ENCODE assay signal across 15 cellular contexts in the genomic region with DNA sequence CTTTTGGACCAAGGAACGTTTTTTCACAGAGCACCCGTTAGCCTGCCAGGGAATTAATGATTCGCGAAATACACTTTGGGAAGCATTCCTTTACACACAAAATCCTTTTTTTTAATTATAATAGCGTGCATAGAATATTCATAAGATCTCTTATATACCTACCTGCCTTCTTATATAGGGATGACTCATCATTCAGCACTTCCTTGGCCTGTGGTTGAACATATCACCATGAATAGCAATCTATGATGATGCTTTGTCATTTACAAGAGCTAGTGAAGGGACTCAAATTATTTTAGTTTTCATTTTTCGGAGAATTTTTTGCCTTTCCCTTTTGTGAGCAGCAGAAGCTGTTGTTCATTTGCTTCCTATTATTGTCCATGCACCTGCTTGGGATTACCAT.
DNase-seq lines count a peak whose midpoint lies in the region; ATAC-seq, FAIRE-seq and TF ChIP-seq lines count a peak whose summit lies in the region.
"Had no signal": no experiment of that assay in that cellular context is flagged by ENCODE, and none has a peak within 500 bp of the region (broad histone marks: within the 10 kb centered on the region; RNA-seq: fewer than 3 reads in every experiment).

No MANE protein-coding gene starts in this region.

- H3K27ac ChIP-seq in A549, result no peak overlapping the region
- H3K27ac ChIP-seq: BLaER1 had no signal

- H3K9me3 Mint-ChIP-seq in activated T-helper 17 cell treated with anti-CD3 and anti-CD28 coated beads, Interleukin-2, amount 50 U/mL, for 72 hours, result peaks cover 6% of the 10 kb centered on the region
- H3K9me3 Mint-ChIP-seq in memory B cell, result peaks cover 8% of the 10 kb centered on the region

- peaks cover 7% of the 10 kb centered on the region for H3K4me1 Mint-ChIP-seq in activated T-helper 17 cell treated with anti-CD3 and anti-CD28 coated beads, Interleukin-2, amount 50 U/mL, for 72 hours
- peaks cover 11% of the 10 kb centered on the region for H3K4me1 Mint-ChIP-seq in memory B cell

- no peak overlapping the region for H3K4me3 Mint-ChIP-seq in activated T-helper 17 cell treated with anti-CD3 and anti-CD28 coated beads, Interleukin-2, amount 50 U/mL, for 72 hours
- no peak overlapping the region for H3K4me3 Mint-ChIP-seq in memory B cell

- no peak for FAIRE-seq in A549 (lab: Jason Lieb, UNC)
- FAIRE-seq: HepG2 had no signal

- CTCF ChIA-PET in A549 (lab: Yijun Ruan, JAX), result interaction anchor here (1.0 to 1.9 kb wide), 3 partner anchors 76 to 174 kb away, joined by 4 to 6 read pairs (median 4); partner anchors contain the start of gene SLC29A3

- H3K4me3 ChIP-seq in A549, result no peak overlapping the region
- H3K4me3 ChIP-seq: BLaER1 had no signal

- TF ChIP-seq RAD21 in A549 (conservative IDR thresholded peaks at IDR 0.05 in 1 of 2, IDR thresholded peaks at IDR 0.05 in 1 of 2), result no peak

- POLR2A ChIA-PET in A549 (lab: Yijun Ruan, JAX), result no interaction called here

- H3K4me2 ChIP-seq in A549, result no peak overlapping the region
- H3K4me2 ChIP-seq: BLaER1 had no signal

- peaks cover 4% of the 10 kb centered on the region for H3K27me3 Mint-ChIP-seq in activated T-helper 17 cell treated with anti-CD3 and anti-CD28 coated beads, Interleukin-2, amount 50 U/mL, for 72 hours
- H3K27me3 Mint-ChIP-seq in memory B cell, result peaks cover 3% of the 10 kb centered on the region

- H3K4me1 ChIP-seq in A549, result no peaks in the 10 kb centered on the region

- TF ChIP-seq CTCF in A549 (IDR thresholded peaks at IDR 0.05), result no peak

- no peaks in the 10 kb centered on the region for H3K36me3 Mint-ChIP-seq in activated T-helper 17 cell treated with anti-CD3 and anti-CD28 coated beads, Interleukin-2, amount 50 U/mL, for 72 hours (ENCODE audit: low read depth)
- no peaks in the 10 kb centered on the region for H3K36me3 Mint-ChIP-seq in memory B cell

- no peak overlapping the region for H3K27ac Mint-ChIP-seq in activated T-helper 17 cell treated with anti-CD3 and anti-CD28 coated beads, Interleukin-2, amount 50 U/mL, for 72 hours
- H3K27ac Mint-ChIP-seq in memory B cell, result peak overlapping the region; percentile 84

- H3K9me3 ChIP-seq in A549, result peaks cover 10% of the 10 kb centered on the region; the same call in 2 of the 3 replicates

- TF ChIP-seq EP300 in A549 (IDR thresholded peaks at IDR 0.05), result no peak

- ATAC-seq in A549 (no peak), memory B cell (ENCODE audit: low read depth) (no peak)
- ATAC-seq in activated T-helper 17 cell treated with anti-CD3 and anti-CD28 coated beads, Interleukin-2, amount 50 U/mL, for 72 hours (replicated peaks), result peak; percentile 79
- ATAC-seq: HepG2 had no signal

- no peak for TF ChIP-seq POLR2A in A549 (IDR thresholded peaks at IDR 0.05; ENCODE audit: low read length)

- DNase-seq in A172 (ENCODE audit: low spot score), result peak; percentile 31
- DNase-seq in A549 (ENCODE audit: low read depth in 1 of 2, low spot score in 1 of 2), result no peak
- no peak for DNase-seq in memory B cell (ENCODE audit: low spot score in 2 of 2)
- no peak for DNase-seq in SIG-M5 treated with dmso at 0.1 percent for 504 hours (lab: John Stamatoyannopoulos, UW; ENCODE audit: unreplicated experiment)
- DNase-seq in NCI-H1092 (lab: John Stamatoyannopoulos, UW), result no peak
- DNase-seq in OCI-M1 (lab: John Stamatoyannopoulos, UW), result no peak
- DNase-seq: DMS 273 treated with DMSO at 0.1 percent for 48 hours, H7, NCI-H1417 treated with DMSO at 0.1 percent for 48 hours, NCI-H2029, NCI-H2171 treated with DMSO at 0.1 percent for 48 hours, NCI-H510A treated with DMSO at 0.1 percent for 48 hours had no signal

- 65% methylated on average over 6 of the region's 6 CpGs for WGBS in A549 (ENCODE audit: missing lambda C conversion rate)

TF ChIP-seq in A549, 52 proteins besides CTCF, POLR2A, EP300 and RAD21:
- no peak for TF ChIP-seq ZFP36 (IDR thresholded peaks at IDR 0.05; ENCODE audit: borderline replicate concordance, partially characterized antibody)
- TF ChIP-seq FOSL2 (IDR thresholded peaks at IDR 0.05), result no peak
- peak; percentile 71 for TF ChIP-seq FOSL2 (CRISPR knock-in tag; IDR thresholded peaks at IDR 0.05)
